8 cellular contexts compared by ENCODE assay signal in the genomic region with DNA sequence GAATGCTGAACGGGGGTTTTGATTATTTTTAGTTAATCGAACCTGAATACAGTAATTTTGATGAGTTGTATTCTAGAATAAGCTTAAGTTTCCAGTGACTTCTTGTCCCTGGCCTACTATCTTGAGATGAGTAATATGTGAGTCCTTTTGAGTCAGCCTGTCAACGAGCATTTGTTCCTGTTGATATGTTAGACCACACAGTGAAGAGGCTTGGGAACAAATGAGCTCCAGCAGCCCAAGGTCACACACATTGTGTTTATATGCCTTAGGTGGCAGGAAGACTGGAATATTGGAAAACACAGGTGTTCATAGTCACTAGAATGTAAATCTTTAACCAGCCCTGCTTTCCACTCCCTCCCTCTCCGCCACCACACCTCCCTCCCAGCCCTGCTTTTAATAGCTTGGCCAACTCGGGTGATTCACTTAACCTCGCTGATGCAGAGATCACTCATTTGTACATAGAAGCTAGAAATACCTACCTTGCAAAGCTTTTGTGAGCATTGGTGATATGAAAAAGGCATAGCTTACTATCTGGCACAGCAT. TPM values are rescaled to one million over a fixed set of nuclear protein-coding genes. Genes with fewer than 3 reads are reported as not detected.
DNase-seq lines count a peak whose midpoint lies in the region; ATAC-seq and TF ChIP-seq lines count a peak whose summit lies in the region.

No MANE protein-coding gene starts in this region.

- no peaks in the 10 kb centered on the region for H3K27me3 ChIP-seq in lung (ENCODE audit: control insufficient read depth, insufficient read depth)

- DNase-seq in AG08395 (ENCODE audit: low spot score) (peak; percentile 62), lung (ENCODE audit: low spot score) (no peak), NCI-H2227 (lab: John Stamatoyannopoulos, UW; ENCODE audit: unreplicated experiment) (no peak), GM19240 (ENCODE audit: insufficient read length, low spot score) (no peak), T-helper 17 cell (no peak)
- DNase-seq in activated T-cell treated with anti-CD3 and anti-CD28 coated beads, Interleukin-2, amount 50 U/mL, for 4 hours: no peak

- no peaks in the 10 kb centered on the region for H3K36me3 Mint-ChIP-seq in activated T-cell treated with anti-CD3 and anti-CD28 coated beads, Interleukin-2, amount 50 U/mL, for 4 hours (ENCODE audit: insufficient read depth)
- no peaks in the 10 kb centered on the region for H3K36me3 Mint-ChIP-seq in T-helper 17 cell (ENCODE audit: low read depth)

- WGBS in lung, 2 donors: 72 to 90% methylated on average over 6 of the region's 6 CpGs

- peaks cover 5% of the 10 kb centered on the region for H3K27me3 Mint-ChIP-seq in activated T-cell treated with anti-CD3 and anti-CD28 coated beads, Interleukin-2, amount 50 U/mL, for 4 hours (ENCODE audit: low read depth)
- no peaks in the 10 kb centered on the region for H3K27me3 Mint-ChIP-seq in T-helper 17 cell

- H3K27ac Mint-ChIP-seq in T-helper 17 cell: no peak overlapping the region

- peaks cover 0 to 7% of the 10 kb centered on the region in 2 donors for H3K4me1 ChIP-seq in lung (ENCODE audit: control insufficient read depth in 2 of 2, insufficient read depth in 2 of 2, low read length in 2 of 2)

- peak overlapping the region in 1 of 2 donors; percentile 71 for H3K27ac ChIP-seq in lung (ENCODE audit: low read depth in 1 of 2, low read length in 1 of 2)

- H3K4me3 ChIP-seq in lung: no peak overlapping the region

- ATAC-seq in GM18909 (IDR thresholded peaks at IDR 0.05; ENCODE audit: poor library complexity, unreplicated experiment) (peak; percentile 79), HG03159 (IDR thresholded peaks at IDR 0.05; ENCODE audit: unreplicated experiment) (peak; percentile 79), lung (ENCODE audit: insufficient read depth, low FRiP score) (peak; percentile 70), T-helper 17 cell (no peak)
- ATAC-seq in activated T-cell treated with anti-CD3 and anti-CD28 coated beads, Interleukin-2, amount 50 U/mL, for 4 hours: peak; percentile 66 to 80

- TF ChIP-seq CTCF in lung (IDR thresholded peaks at IDR 0.05; ENCODE audit: control extremely low read depth, extremely low read depth): no peak

- H3K4me3 Mint-ChIP-seq in activated T-cell treated with anti-CD3 and anti-CD28 coated beads, Interleukin-2, amount 50 U/mL, for 4 hours: no peak overlapping the region
- H3K4me3 Mint-ChIP-seq in T-helper 17 cell: no peak overlapping the region

- H3K36me3 ChIP-seq in lung (ENCODE audit: control insufficient read depth in 2 of 2, insufficient read depth in 2 of 2, low read length in 2 of 2): peaks cover 0 to 1% of the 10 kb centered on the region in 2 donors

- no peaks in the 10 kb centered on the region for H3K4me1 Mint-ChIP-seq in activated T-cell treated with anti-CD3 and anti-CD28 coated beads, Interleukin-2, amount 50 U/mL, for 4 hours (ENCODE audit: low read depth)
- H3K4me1 Mint-ChIP-seq in T-helper 17 cell: no peaks in the 10 kb centered on the region

- no peaks in the 10 kb centered on the region for H3K9me3 Mint-ChIP-seq in activated T-cell treated with anti-CD3 and anti-CD28 coated beads, Interleukin-2, amount 50 U/mL, for 4 hours

- H3K9me3 ChIP-seq in lung (ENCODE audit: control insufficient read depth in 2 of 2, insufficient read depth in 1 of 2, low read length in 1 of 2): no peaks in the 10 kb centered on the region
- H3K9me3 ChIP-seq in T-helper 17 cell (ENCODE audit: control insufficient read depth, low read length, poor library complexity, severe bottlenecking): no peaks in the 10 kb centered on the region

RNA-seq across cellular contexts. Expression of gene SMPDL3A, which starts 9.1 kb away (rescaled TPM):
- under 1 TPM in 1 of 3 donors, not detected in 2; 0.22 TPM for total RNA-seq in activated T-cell treated with anti-CD3 and anti-CD28 coated beads, Interleukin-2, amount 50 U/mL, for 4 hours
- 10 to 100 TPM; 22.4 to 55.2 TPM for total RNA-seq in lung
- 10 to 100 TPM; 14.0 to 37.7 TPM for polyA plus RNA-seq in lung
- under 1 TPM in 1 of 2 donors, not detected in 1; 0.15 TPM for total RNA-seq in T-helper 17 cell

RNA-seq across cellular contexts. Expression of gene FABP7, which starts 18.7 kb away (rescaled TPM):
- not detected for total RNA-seq in activated T-cell treated with anti-CD3 and anti-CD28 coated beads, Interleukin-2, amount 50 U/mL, for 4 hours
- total RNA-seq in lung: 10 to 100 TPM in 1 of 2 donors, not detected in 1; 10.4 TPM
- polyA plus RNA-seq in lung: under 1 TPM in 1 of 2 donors, not detected in 1; 0.03 TPM
- not detected for total RNA-seq in T-helper 17 cell

Comparison
In these comparisons a context has a peak if more than half of its experiments do, and no peak if none do; other contexts are left out.
1. RNA of gene SMPDL3A, which starts 9.1 kb away (total RNA-seq): 22.4 to 55.2 TPM in lung; 0.15 TPM in T-helper 17 cell and 0.22 TPM in activated T-cell treated with anti-CD3 and anti-CD28 coated beads, Interleukin-2, amount 50 U/mL, for 4 hours; every median in the first group is over 10 times any median in the second.